19 cellular contexts compared by ENCODE assay signal in the genomic region with DNA sequence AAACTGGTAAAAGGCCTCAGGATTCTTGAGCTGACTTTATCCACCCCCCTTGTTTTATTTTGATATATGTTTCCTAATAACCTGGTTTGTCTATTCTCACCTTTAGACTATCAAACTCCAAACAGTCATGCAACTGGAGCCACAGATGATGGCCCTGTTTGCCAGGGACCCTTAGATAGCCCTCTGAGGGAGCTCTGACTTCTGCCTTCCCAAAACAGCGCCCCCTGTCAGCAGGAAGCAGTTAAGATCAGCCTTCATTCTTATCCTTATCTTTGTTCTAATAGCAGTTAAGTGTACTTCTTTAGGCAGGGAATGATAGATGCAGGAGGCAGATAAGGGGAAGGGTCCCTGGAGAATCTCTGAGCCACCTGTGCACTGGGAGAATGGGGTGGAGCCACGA. TPM values are rescaled to one million over a fixed set of nuclear protein-coding genes. Genes with fewer than 3 reads are reported as not detected.
DNase-seq lines count a peak whose midpoint lies in the region; ATAC-seq and TF ChIP-seq lines count a peak whose summit lies in the region.
"Had no signal": no experiment of that assay in that cellular context is flagged by ENCODE, and none has a peak within 500 bp of the region (broad histone marks: within the 10 kb centered on the region; RNA-seq: fewer than 3 reads in every experiment).

No MANE protein-coding gene starts in this region.

- no peaks in the 10 kb centered on the region for H4K20me1 ChIP-seq in OCI-LY1 (ENCODE audit: insufficient read depth, low read length)

- H3K4me1 ChIP-seq in OCI-LY1 (ENCODE audit: insufficient read depth, low read length, severe bottlenecking): no peaks in the 10 kb centered on the region
- peaks cover 19% of the 10 kb centered on the region for H3K4me1 ChIP-seq in foreskin keratinocyte
- H3K4me1 ChIP-seq: Caco-2 had no signal

- peaks cover 16% of the 10 kb centered on the region for H3K27me3 Mint-ChIP-seq in T-helper 17 cell

- DNase-seq in AG09309 (ENCODE audit: low read depth) (no peak), foreskin keratinocyte (no peak), T-helper 17 cell (no peak), NCI-H2227 (lab: John Stamatoyannopoulos, UW; ENCODE audit: unreplicated experiment) (no peak), NCI-H82 (lab: John Stamatoyannopoulos, UW) (no peak), head of caudate nucleus (no peak)
- DNase-seq: activated CD4-positive, alpha-beta T cell treated with anti-CD3 and anti-CD28 coated beads for 4 hours; activated gamma-delta T cell treated with Interleukin-2 at 50 U/mL for 16 hours; anterior cingulate cortex; Caco-2; foreskin melanocyte; NCI-H1694; occipital lobe; stimulated activated CD4-positive, alpha-beta T cell treated with anti-CD3 and anti-CD28 coated beads, Interleukin-2, amount 100 ng/mL, for 24 hours had no signal

- H3K4me3 Mint-ChIP-seq in T-helper 17 cell: no peak overlapping the region

- no peaks in the 10 kb centered on the region for H3K9me2 ChIP-seq in OCI-LY1 (ENCODE audit: low read depth, low read length)

- ATAC-seq in foreskin keratinocyte (no peak), T-helper 17 cell (no peak)
- ATAC-seq: sciatic nerve had no signal

- H3K9me3 ChIP-seq in OCI-LY1 (ENCODE audit: low read length) (no peaks in the 10 kb centered on the region), T-helper 17 cell (ENCODE audit: control insufficient read depth, low read length, poor library complexity, severe bottlenecking) (no peaks in the 10 kb centered on the region)
- H3K9me3 ChIP-seq: Caco-2 had no signal

- no peaks in the 10 kb centered on the region for H3K27me3 ChIP-seq in OCI-LY1 (ENCODE audit: insufficient read depth, low read length)
- H3K27me3 ChIP-seq in foreskin keratinocyte: no peaks in the 10 kb centered on the region

- H3K4me3 ChIP-seq in AG09309 (ENCODE audit: control insufficient read depth, low read depth, low read length) (no peak overlapping the region), OCI-LY1 (ENCODE audit: low read depth, low read length, poor library complexity, severe bottlenecking) (no peak overlapping the region)

- no peak overlapping the region for H3K9ac ChIP-seq in OCI-LY1 (ENCODE audit: low read length)

- no peak overlapping the region for H2AFZ ChIP-seq in OCI-LY1 (ENCODE audit: low read length)

- H3F3A ChIP-seq in OCI-LY1 (ENCODE audit: insufficient read depth, low read length): no peaks in the 10 kb centered on the region

- H3K27ac Mint-ChIP-seq in T-helper 17 cell: no peak overlapping the region

- intact Hi-C loops in head of caudate nucleus (cut with DNase I): no loop called here

- H3K27ac ChIP-seq in OCI-LY1 (ENCODE audit: low read depth, low read length, poor library complexity, severe bottlenecking) (no peak overlapping the region), foreskin keratinocyte (no peak overlapping the region)

- TF ChIP-seq CTCF in AG09309 (IDR thresholded peaks at IDR 0.05; ENCODE audit: control insufficient read depth, insufficient read depth, low read depth, low read length, missing control alignments): peak; percentile 14
- peak; percentile 33; the same call in 1 of the 3 replicates for TF ChIP-seq CTCF in GM12872 (IDR thresholded peaks at IDR 0.05; ENCODE audit: insufficient read depth, low read depth, low read length)
- peak; percentile 53 for TF ChIP-seq CTCF in OCI-LY1 (IDR thresholded peaks at IDR 0.05; ENCODE audit: low read length)
- TF ChIP-seq CTCF in foreskin keratinocyte (conservative IDR thresholded peaks at IDR 0.05): peak; percentile 16

- H3K36me3 ChIP-seq in OCI-LY1 (ENCODE audit: insufficient read depth, low read length): no peaks in the 10 kb centered on the region

- no peak overlapping the region for H3K4me2 ChIP-seq in OCI-LY1 (ENCODE audit: low read length)

- H3K4me1 Mint-ChIP-seq in T-helper 17 cell: peaks cover 3% of the 10 kb centered on the region

- no peaks in the 10 kb centered on the region for H3K79me2 ChIP-seq in OCI-LY1 (ENCODE audit: insufficient read depth, low read length)

- no peaks in the 10 kb centered on the region for H3K36me3 Mint-ChIP-seq in T-helper 17 cell (ENCODE audit: low read depth)

RNA-seq across cellular contexts. Expression of gene CXCL13, which starts 27.5 kb away (rescaled TPM):
- not detected in 2 replicates for total RNA-seq in foreskin keratinocyte
- not detected in 2 replicates for polyA plus RNA-seq in foreskin keratinocyte
- total RNA-seq in T-helper 17 cell: not detected
- total RNA-seq: Caco-2, HT1080, NCI-H460, occipital lobe, sciatic nerve had no signal
